2 cellular contexts compared by ENCODE assay signal in genomic region chr14:91266276-91266675, GRCh38. TPM values are rescaled to one million over a fixed set of nuclear protein-coding genes. Genes with fewer than 3 reads are reported as not detected.
"Had no signal": no experiment of that assay in that cellular context is flagged by ENCODE, and none has a peak within 500 bp of the region (broad histone marks: within the 10 kb centered on the region; RNA-seq: fewer than 3 reads in every experiment).

No MANE protein-coding gene starts in this region.

RNA-seq across cellular contexts. Expression of gene GPR68, which starts 21.8 kb away (rescaled TPM):
- total RNA-seq: HepG2, SJCRH30 had no signal
- polyA plus RNA-seq: HepG2 had no signal
